Comparison of ENCODE assay signal across 21 cellular contexts in the genomic region with DNA sequence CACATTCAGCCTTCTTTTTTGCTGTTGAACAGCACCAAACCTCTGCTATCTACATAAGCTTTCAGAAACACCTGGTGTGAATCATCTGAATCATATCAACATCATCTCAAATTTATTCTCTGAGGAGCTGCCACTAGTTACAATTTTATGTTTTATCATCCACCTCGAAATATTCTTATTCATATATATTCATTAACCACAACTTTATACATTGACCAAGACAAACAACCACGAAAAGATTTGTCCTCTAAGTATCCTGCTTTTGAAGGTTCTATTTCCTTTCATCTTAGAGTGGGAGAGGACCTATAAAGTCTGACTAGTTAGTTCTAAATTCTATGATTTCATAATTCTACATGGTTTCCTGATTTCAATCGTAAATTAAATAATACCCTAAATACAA.
"Had no signal": no experiment of that assay in that cellular context is flagged by ENCODE, and none has a peak within 500 bp of the region (broad histone marks: within the 10 kb centered on the region; RNA-seq: fewer than 3 reads in every experiment).

No MANE protein-coding gene starts in this region.

- H3K27me3 Mint-ChIP-seq: activated B cell treated with CpG ODN at 0.5 μM for 24 hours; activated CD4-positive, alpha-beta memory T cell treated with anti-CD3 and anti-CD28 coated beads, Interleukin-2, amount 10 ng/mL, durations not matched to agents 7 days and 5 days; activated CD8-positive, alpha-beta memory T cell treated with anti-CD3 and anti-CD28 coated beads, Interleukin-2, amount 10 ng/mL, durations not matched to agents 7 days and 5 days; type B pancreatic cell had no signal

- H3K27ac Mint-ChIP-seq: activated B cell treated with CpG ODN at 0.5 μM for 24 hours; activated CD4-positive, alpha-beta memory T cell treated with anti-CD3 and anti-CD28 coated beads, Interleukin-2, amount 10 ng/mL, durations not matched to agents 7 days and 5 days; activated CD8-positive, alpha-beta memory T cell treated with anti-CD3 and anti-CD28 coated beads, Interleukin-2, amount 10 ng/mL, durations not matched to agents 7 days and 5 days; activated naive CD4-positive, alpha-beta T cell treated with anti-CD3 and anti-CD28 coated beads for 36 hours; activated T-helper 2 cell treated with anti-CD3 and anti-CD28 coated beads, Interferon-gamma antibody, Interleukin-2, Interleukin-4, amounts not matched to agents 10 μg/mL and 5 μg/mL and 100 μg/mL, durations not matched to agents 14 hours and 24 hours and 36 hours; endodermal cell; nephron progenitor cell; type B pancreatic cell had no signal

- DNase-seq: activated B cell treated with CpG ODN at 0.5 μM for 24 hours; activated CD4-positive, alpha-beta memory T cell treated with anti-CD3 and anti-CD28 coated beads, Interleukin-2, amount 10 ng/mL, durations not matched to agents 7 days and 5 days; activated CD4-positive, alpha-beta T cell treated with anti-CD3 and anti-CD28 coated beads for 4 hours; activated CD8-positive, alpha-beta memory T cell treated with anti-CD3 and anti-CD28 coated beads, Interleukin-2, amount 10 ng/mL, durations not matched to agents 7 days and 5 days; activated naive CD4-positive, alpha-beta T cell treated with anti-CD3 and anti-CD28 coated beads for 36 hours; aorta; endodermal cell; foreskin melanocyte; head of caudate nucleus; nephron progenitor cell; nucleus accumbens; posterior cingulate gyrus; retina; SIG-M5; stimulated activated naive CD4-positive, alpha-beta T cell treated with Interleukin-2 at 50 U/mL for 16 hours; substantia nigra had no signal

- H3K4me3 Mint-ChIP-seq: activated B cell treated with CpG ODN at 0.5 μM for 24 hours; activated CD4-positive, alpha-beta memory T cell treated with anti-CD3 and anti-CD28 coated beads, Interleukin-2, amount 10 ng/mL, durations not matched to agents 7 days and 5 days; activated CD8-positive, alpha-beta memory T cell treated with anti-CD3 and anti-CD28 coated beads, Interleukin-2, amount 10 ng/mL, durations not matched to agents 7 days and 5 days; activated naive CD4-positive, alpha-beta T cell treated with anti-CD3 and anti-CD28 coated beads for 36 hours; endodermal cell; nephron progenitor cell; type B pancreatic cell had no signal

- H3K9me3 Mint-ChIP-seq: activated B cell treated with CpG ODN at 0.5 μM for 24 hours; activated CD4-positive, alpha-beta memory T cell treated with anti-CD3 and anti-CD28 coated beads, Interleukin-2, amount 10 ng/mL, durations not matched to agents 7 days and 5 days; activated naive CD4-positive, alpha-beta T cell treated with anti-CD3 and anti-CD28 coated beads for 36 hours; activated T-helper 2 cell treated with anti-CD3 and anti-CD28 coated beads, Interferon-gamma antibody, Interleukin-2, Interleukin-4, amounts not matched to agents 10 μg/mL and 5 μg/mL and 100 μg/mL, durations not matched to agents 14 hours and 24 hours and 36 hours; endodermal cell; nephron progenitor cell; type B pancreatic cell had no signal

- H3K4me3 ChIP-seq: lung had no signal

- ATAC-seq: activated CD8-positive, alpha-beta memory T cell treated with anti-CD3 and anti-CD28 coated beads, Interleukin-2, amount 10 ng/mL, durations not matched to agents 7 days and 5 days; left lobe of liver had no signal

- H3K27ac ChIP-seq: epithelial cell of prostate had no signal

- H3K4me1 Mint-ChIP-seq: activated B cell treated with CpG ODN at 0.5 μM for 24 hours; activated CD4-positive, alpha-beta memory T cell treated with anti-CD3 and anti-CD28 coated beads, Interleukin-2, amount 10 ng/mL, durations not matched to agents 7 days and 5 days; activated CD8-positive, alpha-beta memory T cell treated with anti-CD3 and anti-CD28 coated beads, Interleukin-2, amount 10 ng/mL, durations not matched to agents 7 days and 5 days; nephron progenitor cell had no signal
